ENCODE assay signal across 25 cellular contexts in the genomic region with DNA sequence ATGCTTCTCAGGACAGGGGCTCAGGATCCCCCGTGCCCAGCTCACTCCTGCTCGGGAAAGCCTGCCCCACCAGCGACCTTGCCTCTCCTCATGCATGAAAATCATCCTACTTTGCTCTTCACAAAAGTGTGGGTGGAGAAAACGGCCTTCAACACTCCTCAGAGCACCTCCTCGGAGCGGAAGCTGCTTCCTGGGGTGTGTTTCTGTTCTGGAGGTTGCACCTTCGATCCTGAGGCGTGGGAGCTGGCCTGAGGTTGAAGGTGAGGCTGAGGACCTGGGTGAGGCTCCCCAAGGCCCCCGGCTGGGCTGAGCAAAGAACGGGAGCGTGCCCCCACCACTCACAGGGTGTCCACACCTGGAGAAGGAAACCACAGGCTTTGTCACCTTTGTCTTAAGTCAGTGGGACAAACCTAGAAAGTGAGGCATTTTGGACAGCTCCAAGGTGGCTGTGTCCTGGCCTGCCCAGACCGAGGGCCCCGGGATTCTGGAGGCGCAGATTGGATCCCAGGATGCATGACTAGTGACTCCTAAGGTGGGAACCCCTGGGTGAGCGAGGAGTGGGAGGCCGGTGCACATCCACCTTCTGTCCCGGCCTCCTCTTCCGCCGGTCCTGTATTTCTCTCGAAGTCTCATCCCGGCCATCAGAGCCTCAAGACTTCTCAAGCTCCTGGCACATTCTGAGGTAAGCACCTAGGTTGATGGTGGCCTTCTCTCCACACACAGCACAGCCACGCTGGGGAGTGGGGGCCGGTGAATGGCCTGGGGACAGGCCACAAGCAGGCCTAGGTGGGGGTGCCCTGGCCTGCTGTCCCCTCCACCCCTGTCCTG.
DNase-seq lines count a peak whose midpoint lies in the region; ATAC-seq, FAIRE-seq and TF ChIP-seq lines count a peak whose summit lies in the region.
"Had no signal": no experiment of that assay in that cellular context is flagged by ENCODE, and none has a peak within 500 bp of the region (broad histone marks: within the 10 kb centered on the region; RNA-seq: fewer than 3 reads in every experiment).

No MANE protein-coding gene starts in this region.

- peaks cover 4% of the 10 kb centered on the region for H3K36me3 Mint-ChIP-seq in type B pancreatic cell
- H3K36me3 Mint-ChIP-seq in stimulated activated memory B cell treated with anti-CD40 and anti-IgM and Interleukin-4, amounts not matched to agents 10 μg/mL and 1 μg/mL and 100 μg/mL, for 72 hours = peaks cover 8% of the 10 kb centered on the region

- no peak for FAIRE-seq in GM12891 (lab: Jason Lieb, UNC)
- FAIRE-seq: A549 had no signal

- H3K4me1 Mint-ChIP-seq in type B pancreatic cell (ENCODE audit: unreplicated experiment) = peaks cover 20% of the 10 kb centered on the region
- H3K4me1 Mint-ChIP-seq in stimulated activated memory B cell treated with anti-CD40 and anti-IgM and Interleukin-4, amounts not matched to agents 10 μg/mL and 1 μg/mL and 100 μg/mL, for 72 hours = peaks cover 34% of the 10 kb centered on the region

- peaks cover 26% of the 10 kb centered on the region for H3K4me1 ChIP-seq in SJSA1 (replicated peaks)
- H3K4me1 ChIP-seq: BE2C, testis had no signal

- peak; percentile 7 to 11 for DNase-seq in activated T-cell treated with anti-CD3 and anti-CD28 coated beads, Interleukin-2, amount 50 U/mL, for 48 hours
- DNase-seq in activated T-cell treated with anti-CD3 and anti-CD28 coated beads for 4 hours (no peak), SJSA1 (ENCODE audit: low read depth in 1 of 2, low spot score in 2 of 2) (no peak), islet precursor cell (peak; percentile 54), type B pancreatic cell (ENCODE audit: extremely low spot score, unreplicated experiment) (peak; percentile 57), GM12891 (ENCODE audit: insufficient read length, low spot score) (no peak)
- no peak for DNase-seq in activated CD4-positive, CD25-positive, alpha-beta regulatory T cell treated with anti-CD3 and anti-CD28 coated beads, Interleukin-2, amount 50 U/mL, for 72 hours
- DNase-seq: activated CD4-positive, alpha-beta T cell treated with anti-CD3 and anti-CD28 coated beads for 1 hour; activated CD8-positive, alpha-beta T cell treated with anti-CD3 and anti-CD28 coated beads, Interleukin-2, amount 10 ng/mL, durations not matched to agents 7 days and 5 days; activated naive CD4-positive, alpha-beta T cell treated with Interleukin-2 at 50 U/mL for 16 hours; BE2C; Caco-2; DMS79 treated with DMSO at 0.1 percent for 48 hours; effector memory CD4-positive, alpha-beta T cell; KG1; NCI-H1436 treated with DMSO at 0.1 percent for 48 hours; NCI-H2107; NCI-H446 treated with DMSO at 0.1 percent for 48 hours; stimulated activated naive CD4-positive, alpha-beta T cell; T-helper 2 cell; testis had no signal

- no peaks in the 10 kb centered on the region for H3K27me3 ChIP-seq in SJSA1 (replicated peaks)
- H3K27me3 ChIP-seq: BE2C, testis had no signal

- no peak overlapping the region for H3K4me3 ChIP-seq in SJSA1
- H3K4me3 ChIP-seq: A549, testis had no signal

- TF ChIP-seq POLR2A in GM12891 (IDR thresholded peaks at IDR 0.05; ENCODE audit: low read depth, low read length) = no peak

- no peak for TF ChIP-seq CTCF in type B pancreatic cell (conservative IDR thresholded peaks at IDR 0.05)

- H3K9me3 Mint-ChIP-seq in type B pancreatic cell = no peaks in the 10 kb centered on the region
- peaks cover 3% of the 10 kb centered on the region for H3K9me3 Mint-ChIP-seq in stimulated activated memory B cell treated with anti-CD40 and anti-IgM and Interleukin-4, amounts not matched to agents 10 μg/mL and 1 μg/mL and 100 μg/mL, for 72 hours

- peak overlapping the region; percentile 76 for H3K27ac Mint-ChIP-seq in type B pancreatic cell
- no peak overlapping the region for H3K27ac Mint-ChIP-seq in stimulated activated memory B cell treated with anti-CD40 and anti-IgM and Interleukin-4, amounts not matched to agents 10 μg/mL and 1 μg/mL and 100 μg/mL, for 72 hours
- H3K27ac Mint-ChIP-seq: activated CD8-positive, alpha-beta T cell treated with anti-CD3 and anti-CD28 coated beads, Interleukin-2, amount 10 ng/mL, durations not matched to agents 7 days and 5 days had no signal

- ATAC-seq in stimulated activated memory B cell treated with anti-CD40 and anti-IgM and Interleukin-4, amounts not matched to agents 10 μg/mL and 1 μg/mL and 100 μg/mL, for 72 hours = no peak
- ATAC-seq: A549; activated CD8-positive, alpha-beta T cell treated with anti-CD3 and anti-CD28 coated beads, Interleukin-2, amount 10 ng/mL, durations not matched to agents 7 days and 5 days; HCT116; sciatic nerve had no signal

- H3K4me3 Mint-ChIP-seq in type B pancreatic cell = no peak overlapping the region
- no peak overlapping the region for H3K4me3 Mint-ChIP-seq in stimulated activated memory B cell treated with anti-CD40 and anti-IgM and Interleukin-4, amounts not matched to agents 10 μg/mL and 1 μg/mL and 100 μg/mL, for 72 hours
- H3K4me3 Mint-ChIP-seq: activated CD8-positive, alpha-beta T cell treated with anti-CD3 and anti-CD28 coated beads, Interleukin-2, amount 10 ng/mL, durations not matched to agents 7 days and 5 days had no signal

- H3K9me3 ChIP-seq in SJSA1 (replicated peaks) = no peaks in the 10 kb centered on the region
- H3K9me3 ChIP-seq: A549, BE2C, Caco-2, testis had no signal

- H3K27me3 Mint-ChIP-seq in type B pancreatic cell = no peaks in the 10 kb centered on the region
- no peaks in the 10 kb centered on the region for H3K27me3 Mint-ChIP-seq in stimulated activated memory B cell treated with anti-CD40 and anti-IgM and Interleukin-4, amounts not matched to agents 10 μg/mL and 1 μg/mL and 100 μg/mL, for 72 hours

- no peaks in the 10 kb centered on the region for H3K36me3 ChIP-seq in SJSA1
- H3K36me3 ChIP-seq: BE2C had no signal

- H3K27ac ChIP-seq in SJSA1 = peak overlapping the region; percentile 84; the same call in 1 of the 2 replicates
- H3K27ac ChIP-seq: A549, testis had no signal

TF ChIP-seq in GM12891, 5 proteins besides CTCF, POLR2A, EP300 and RAD21:
- TF ChIP-seq SPI1 (IDR thresholded peaks at IDR 0.05; ENCODE audit: low read depth, low read length) (no peak), POU2F2 (IDR thresholded peaks at IDR 0.05; ENCODE audit: low read depth, low read length) (no peak), PAX5 (IDR thresholded peaks at IDR 0.05; ENCODE audit: insufficient read depth, low read length, severe bottlenecking) (no peak), TAF1 (IDR thresholded peaks at IDR 0.05; ENCODE audit: low read depth, low read length) (no peak), POLR2AphosphoS5 (IDR thresholded peaks at IDR 0.05; ENCODE audit: low read depth, low read length) (no peak)

Comparison
In these comparisons a context has a peak if more than half of its experiments do, and no peak if none do; other contexts are left out.
1. DNase-seq: peak in activated T-cell treated with anti-CD3 and anti-CD28 coated beads, Interleukin-2, amount 50 U/mL, for 48 hours (2 of 2), islet precursor cell (single experiment) and type B pancreatic cell (single experiment); none in activated T-cell treated with anti-CD3 and anti-CD28 coated beads for 4 hours (single experiment), SJSA1 (0 of 2), activated CD4-positive, CD25-positive, alpha-beta regulatory T cell treated with anti-CD3 and anti-CD28 coated beads, Interleukin-2, amount 50 U/mL, for 72 hours (single experiment) and GM12891 (single experiment).